1 cellular context compared by ENCODE assay signal in the genomic region with DNA sequence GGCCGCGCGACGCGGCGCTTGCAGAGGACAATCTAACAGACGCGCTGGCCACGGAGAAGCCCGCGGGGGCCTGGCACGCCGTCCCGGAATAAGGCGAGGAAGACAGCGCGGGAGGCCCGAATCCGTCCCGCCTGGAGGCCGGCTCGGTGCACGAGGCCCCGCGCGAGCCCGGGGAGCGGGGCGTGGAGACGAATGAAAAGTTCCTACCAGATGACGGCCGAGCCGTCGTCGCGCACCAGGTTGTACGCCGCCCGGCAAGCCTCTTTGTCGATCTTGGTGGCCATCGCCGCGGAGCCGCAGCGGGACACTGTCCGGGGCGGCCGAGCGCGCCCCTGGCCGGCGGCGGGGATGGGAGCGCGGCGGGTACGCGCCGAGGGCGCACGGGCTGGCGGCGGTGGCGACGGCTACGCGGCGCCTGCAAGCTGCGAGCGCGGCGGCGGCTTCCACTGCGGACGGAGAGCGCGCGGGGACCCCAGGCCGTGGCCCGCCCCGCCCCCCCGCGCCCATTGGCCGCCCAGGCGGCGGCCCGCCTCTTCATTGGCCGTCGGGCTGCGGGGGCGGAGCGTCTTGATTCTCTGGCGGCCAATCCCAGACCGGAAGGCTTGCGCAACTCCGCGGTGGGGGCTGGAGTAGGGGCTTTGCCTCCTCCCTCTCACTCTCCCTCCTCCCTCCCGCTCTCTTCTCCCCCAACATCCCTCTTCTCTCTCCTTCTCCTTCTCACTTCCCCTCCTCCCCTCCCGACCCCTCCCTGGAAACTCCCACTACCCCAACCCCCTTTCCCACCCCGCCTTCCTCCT.
TF ChIP-seq lines count a peak whose summit lies in the region.

Gene COTL1 (minus strand): TSS at position 448 of the 797 bp plus-strand sequence. CDS start 164 bp downstream, at position 284.

TF ChIP-seq in HepG2, 621 proteins besides CTCF, POLR2A, EP300 and RAD21 (continued from another document and continues in another):
- TF ChIP-seq ZBTB7A (CRISPR knock-in tag; IDR thresholded peaks at IDR 0.05) (no peak), AHR (CRISPR knock-in tag; IDR thresholded peaks at IDR 0.05) (no peak), ZNF253 (CRISPR knock-in tag; IDR thresholded peaks at IDR 0.05; ENCODE audit: borderline replicate concordance) (peak; percentile 69; the same call in 1 of the 2 replicates), SETDB1 (CRISPR knock-in tag; IDR thresholded peaks at IDR 0.05; ENCODE audit: borderline replicate concordance) (no peak), E2F2 (CRISPR knock-in tag; IDR thresholded peaks at IDR 0.05; ENCODE audit: borderline replicate concordance) (0 out of 2 replicates have a peak, but pooled peaks have one; percentile 53), ADNP (CRISPR knock-in tag; IDR thresholded peaks at IDR 0.05) (no peak), SCMH1 (CRISPR knock-in tag; IDR thresholded peaks at IDR 0.05; ENCODE audit: borderline replicate concordance) (no peak), SOX6 (IDR thresholded peaks at IDR 0.05) (no peak), SOX6 (CRISPR knock-in tag; IDR thresholded peaks at IDR 0.05) (no peak; the same call in 1 of the 2 replicates), THAP11 (CRISPR knock-in tag; IDR thresholded peaks at IDR 0.05) (peak; percentile 45; the same call in 1 of the 2 replicates), LRRFIP1 (CRISPR knock-in tag; conservative IDR thresholded peaks at IDR 0.05) (no peak), ZNF740 (CRISPR knock-in tag; IDR thresholded peaks at IDR 0.05) (no peak), NBN (conservative IDR thresholded peaks at IDR 0.05) (no peak), HNF1A (IDR thresholded peaks at IDR 0.05; ENCODE audit: low read depth) (no peak), HNF1A (CRISPR knock-in tag; IDR thresholded peaks at IDR 0.05; ENCODE audit: borderline replicate concordance) (no peak), KDM2A (CRISPR knock-in tag; IDR thresholded peaks at IDR 0.05; ENCODE audit: borderline replicate concordance, low read depth) (peak; percentile 52; the same call in 1 of the 2 replicates), ELF3 (CRISPR knock-in tag; IDR thresholded peaks at IDR 0.05) (peak; percentile 32), KLF16 (CRISPR knock-in tag; IDR thresholded peaks at IDR 0.05) (peak in 1 of 2 experiments; percentile 52; a peak in 2 of 4 replicates), ZNF282 (IDR thresholded peaks at IDR 0.05; ENCODE audit: partially characterized antibody) (no peak), ZNF138 (CRISPR knock-in tag; IDR thresholded peaks at IDR 0.05; ENCODE audit: low read depth) (peak; percentile 57; the same call in 1 of the 2 replicates), ZKSCAN1 (IDR thresholded peaks at IDR 0.05; ENCODE audit: low read length) (no peak), TCF7L2 (IDR thresholded peaks at IDR 0.05; ENCODE audit: low read depth, low read length) (no peak), SNAPC5 (CRISPR knock-in tag; IDR thresholded peaks at IDR 0.05; ENCODE audit: borderline replicate concordance) (no peak), ZFAT (CRISPR knock-in tag; conservative IDR thresholded peaks at IDR 0.05) (no peak), KLF12 (CRISPR knock-in tag; IDR thresholded peaks at IDR 0.05; ENCODE audit: borderline replicate concordance) (0 out of 2 replicates have a peak, but pooled peaks have one; percentile 66), NFIB (CRISPR knock-in tag; IDR thresholded peaks at IDR 0.05; ENCODE audit: borderline replicate concordance) (no peak), ZNF17 (CRISPR knock-in tag; IDR thresholded peaks at IDR 0.05) (no peak), MBD4 (IDR thresholded peaks at IDR 0.05; ENCODE audit: borderline replicate concordance, low read length) (no peak), ARNT2 (CRISPR knock-in tag; IDR thresholded peaks at IDR 0.05; ENCODE audit: low read depth) (peak; percentile 82), IRF2 (CRISPR knock-in tag; IDR thresholded peaks at IDR 0.05) (no peak), NCOA5 (CRISPR knock-in tag; IDR thresholded peaks at IDR 0.05) (no peak), ARID3A (IDR thresholded peaks at IDR 0.05; ENCODE audit: low read depth, low read length) (no peak), NRL (CRISPR knock-in tag; IDR thresholded peaks at IDR 0.05; ENCODE audit: borderline replicate concordance) (no peak), SNRNP70 (IDR thresholded peaks at IDR 0.05; ENCODE audit: low read depth, low read length) (no peak), ZNF263 (CRISPR knock-in tag; IDR thresholded peaks at IDR 0.05) (peak; percentile 100), FOXO1 (CRISPR knock-in tag; IDR thresholded peaks at IDR 0.05) (no peak), ZNF558 (CRISPR knock-in tag; IDR thresholded peaks at IDR 0.05; ENCODE audit: borderline replicate concordance) (peak; percentile 34; the same call in 1 of the 2 replicates)
- TF ChIP-seq, protein P1, sequence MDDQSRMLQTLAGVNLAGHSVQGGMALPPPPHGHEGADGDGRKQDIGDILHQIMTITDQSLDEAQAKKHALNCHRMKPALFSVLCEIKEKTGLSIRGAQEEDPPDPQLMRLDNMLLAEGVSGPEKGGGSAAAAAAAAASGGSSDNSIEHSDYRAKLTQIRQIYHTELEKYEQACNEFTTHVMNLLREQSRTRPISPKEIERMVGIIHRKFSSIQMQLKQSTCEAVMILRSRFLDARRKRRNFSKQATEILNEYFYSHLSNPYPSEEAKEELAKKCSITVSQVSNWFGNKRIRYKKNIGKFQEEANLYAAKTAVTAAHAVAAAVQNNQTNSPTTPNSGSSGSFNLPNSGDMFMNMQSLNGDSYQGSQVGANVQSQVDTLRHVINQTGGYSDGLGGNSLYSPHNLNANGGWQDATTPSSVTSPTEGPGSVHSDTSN (CRISPR knock-in tag; IDR thresholded peaks at IDR 0.05; ENCODE audit: borderline replicate concordance), result 0 out of 2 replicates have a peak, but pooled peaks have one; percentile 25
- TF ChIP-seq, protein P2, sequence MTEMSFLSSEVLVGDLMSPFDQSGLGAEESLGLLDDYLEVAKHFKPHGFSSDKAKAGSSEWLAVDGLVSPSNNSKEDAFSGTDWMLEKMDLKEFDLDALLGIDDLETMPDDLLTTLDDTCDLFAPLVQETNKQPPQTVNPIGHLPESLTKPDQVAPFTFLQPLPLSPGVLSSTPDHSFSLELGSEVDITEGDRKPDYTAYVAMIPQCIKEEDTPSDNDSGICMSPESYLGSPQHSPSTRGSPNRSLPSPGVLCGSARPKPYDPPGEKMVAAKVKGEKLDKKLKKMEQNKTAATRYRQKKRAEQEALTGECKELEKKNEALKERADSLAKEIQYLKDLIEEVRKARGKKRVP (CRISPR knock-in tag; IDR thresholded peaks at IDR 0.05), result no peak
- TF ChIP-seq, protein P3, sequence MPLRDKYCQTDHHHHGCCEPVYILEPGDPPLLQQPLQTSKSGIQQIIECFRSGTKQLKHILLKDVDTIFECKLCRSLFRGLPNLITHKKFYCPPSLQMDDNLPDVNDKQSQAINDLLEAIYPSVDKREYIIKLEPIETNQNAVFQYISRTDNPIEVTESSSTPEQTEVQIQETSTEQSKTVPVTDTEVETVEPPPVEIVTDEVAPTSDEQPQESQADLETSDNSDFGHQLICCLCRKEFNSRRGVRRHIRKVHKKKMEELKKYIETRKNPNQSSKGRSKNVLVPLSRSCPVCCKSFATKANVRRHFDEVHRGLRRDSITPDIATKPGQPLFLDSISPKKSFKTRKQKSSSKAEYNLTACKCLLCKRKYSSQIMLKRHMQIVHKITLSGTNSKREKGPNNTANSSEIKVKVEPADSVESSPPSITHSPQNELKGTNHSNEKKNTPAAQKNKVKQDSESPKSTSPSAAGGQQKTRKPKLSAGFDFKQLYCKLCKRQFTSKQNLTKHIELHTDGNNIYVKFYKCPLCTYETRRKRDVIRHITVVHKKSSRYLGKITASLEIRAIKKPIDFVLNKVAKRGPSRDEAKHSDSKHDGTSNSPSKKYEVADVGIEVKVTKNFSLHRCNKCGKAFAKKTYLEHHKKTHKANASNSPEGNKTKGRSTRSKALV (CRISPR knock-in tag; IDR thresholded peaks at IDR 0.05), result peak; percentile 92
- TF ChIP-seq, protein P4, sequence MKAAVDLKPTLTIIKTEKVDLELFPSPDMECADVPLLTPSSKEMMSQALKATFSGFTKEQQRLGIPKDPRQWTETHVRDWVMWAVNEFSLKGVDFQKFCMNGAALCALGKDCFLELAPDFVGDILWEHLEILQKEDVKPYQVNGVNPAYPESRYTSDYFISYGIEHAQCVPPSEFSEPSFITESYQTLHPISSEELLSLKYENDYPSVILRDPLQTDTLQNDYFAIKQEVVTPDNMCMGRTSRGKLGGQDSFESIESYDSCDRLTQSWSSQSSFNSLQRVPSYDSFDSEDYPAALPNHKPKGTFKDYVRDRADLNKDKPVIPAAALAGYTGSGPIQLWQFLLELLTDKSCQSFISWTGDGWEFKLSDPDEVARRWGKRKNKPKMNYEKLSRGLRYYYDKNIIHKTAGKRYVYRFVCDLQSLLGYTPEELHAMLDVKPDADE (CRISPR knock-in tag; IDR thresholded peaks at IDR 0.05), result no peak
- TF ChIP-seq, protein P5, sequence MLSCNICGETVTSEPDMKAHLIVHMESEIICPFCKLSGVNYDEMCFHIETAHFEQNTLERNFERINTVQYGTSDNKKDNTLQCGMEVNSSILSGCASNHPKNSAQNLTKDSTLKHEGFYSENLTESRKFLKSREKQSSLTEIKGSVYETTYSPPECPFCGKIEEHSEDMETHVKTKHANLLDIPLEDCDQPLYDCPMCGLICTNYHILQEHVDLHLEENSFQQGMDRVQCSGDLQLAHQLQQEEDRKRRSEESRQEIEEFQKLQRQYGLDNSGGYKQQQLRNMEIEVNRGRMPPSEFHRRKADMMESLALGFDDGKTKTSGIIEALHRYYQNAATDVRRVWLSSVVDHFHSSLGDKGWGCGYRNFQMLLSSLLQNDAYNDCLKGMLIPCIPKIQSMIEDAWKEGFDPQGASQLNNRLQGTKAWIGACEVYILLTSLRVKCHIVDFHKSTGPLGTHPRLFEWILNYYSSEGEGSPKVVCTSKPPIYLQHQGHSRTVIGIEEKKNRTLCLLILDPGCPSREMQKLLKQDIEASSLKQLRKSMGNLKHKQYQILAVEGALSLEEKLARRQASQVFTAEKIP (CRISPR knock-in tag; IDR thresholded peaks at IDR 0.05; ENCODE audit: borderline replicate concordance), result no peak
